1 cellular context compared by ENCODE assay signal in genomic region chr12:68344126-68344525, GRCh38.
TF ChIP-seq lines count a peak whose summit lies in the region.

No MANE protein-coding gene starts in this region.

TF ChIP-seq in HepG2, 621 proteins besides CTCF, POLR2A, EP300 and RAD21 (continued from another document and continues in another):
- TF ChIP-seq GLMP (CRISPR knock-in tag; IDR thresholded peaks at IDR 0.05; ENCODE audit: borderline replicate concordance) (no peak), ZBTB49 (CRISPR knock-in tag; IDR thresholded peaks at IDR 0.05; ENCODE audit: borderline replicate concordance) (no peak), TP53 (CRISPR knock-in tag; conservative IDR thresholded peaks at IDR 0.05) (no peak), RBFOX2 (IDR thresholded peaks at IDR 0.05; ENCODE audit: low read depth, low read length) (no peak), KMT2B (CRISPR knock-in tag; IDR thresholded peaks at IDR 0.05) (no peak), SOX13 (IDR thresholded peaks at IDR 0.05) (peak; percentile 39; the same call in 1 of the 2 replicates), SOX13 (CRISPR knock-in tag; conservative IDR thresholded peaks at IDR 0.05 in 1 of 2, IDR thresholded peaks at IDR 0.05 in 1 of 2) (peak in 1 of 2 experiments; percentile 91; a peak in 2 of 4 replicates), EEA1 (CRISPR knock-in tag; IDR thresholded peaks at IDR 0.05; ENCODE audit: borderline replicate concordance) (no peak), ZNF337 (CRISPR knock-in tag; IDR thresholded peaks at IDR 0.05; ENCODE audit: borderline replicate concordance, low read depth) (no peak), ELF3 (CRISPR knock-in tag; IDR thresholded peaks at IDR 0.05) (peak; percentile 32; the same call in 1 of the 2 replicates), MEIS2 (CRISPR knock-in tag; IDR thresholded peaks at IDR 0.05) (no peak), CCDC6 (CRISPR knock-in tag; IDR thresholded peaks at IDR 0.05) (no peak), FOXA1 (IDR thresholded peaks at IDR 0.05) (peak; percentile 44; the same call in 1 of the 2 replicates), FOXA1 (CRISPR knock-in tag; IDR thresholded peaks at IDR 0.05) (peak; percentile 92), CBX2 (IDR thresholded peaks at IDR 0.05; ENCODE audit: low read depth, low read length) (no peak), CBX2 (CRISPR knock-in tag; IDR thresholded peaks at IDR 0.05; ENCODE audit: low read depth) (no peak), GLI4 (CRISPR knock-in tag; IDR thresholded peaks at IDR 0.05; ENCODE audit: borderline replicate concordance) (no peak), ZNF776 (CRISPR knock-in tag; IDR thresholded peaks at IDR 0.05) (no peak), HHEX (CRISPR knock-in tag; IDR thresholded peaks at IDR 0.05) (peak; percentile 16; the same call in 1 of the 2 replicates), KLF13 (CRISPR knock-in tag; IDR thresholded peaks at IDR 0.05) (no peak), HNRNPH1 (optimal IDR thresholded peaks at IDR 0.05; ENCODE audit: low read depth, low read length) (no peak), ZNF75D (CRISPR knock-in tag; IDR thresholded peaks at IDR 0.05; ENCODE audit: borderline replicate concordance) (no peak), ZNF616 (CRISPR knock-in tag; IDR thresholded peaks at IDR 0.05; ENCODE audit: low read depth) (no peak), ISX (CRISPR knock-in tag; conservative IDR thresholded peaks at IDR 0.05) (no peak), KDM5B (CRISPR knock-in tag; IDR thresholded peaks at IDR 0.05; ENCODE audit: borderline replicate concordance) (no peak), HMG20A (CRISPR knock-in tag; IDR thresholded peaks at IDR 0.05; ENCODE audit: borderline replicate concordance) (peak; percentile 60; the same call in 1 of the 2 replicates), ZNF451 (CRISPR knock-in tag; IDR thresholded peaks at IDR 0.05) (no peak), ZNF3 (CRISPR knock-in tag; IDR thresholded peaks at IDR 0.05) (peak; percentile 96), SNRNP70 (IDR thresholded peaks at IDR 0.05; ENCODE audit: low read depth, low read length) (no peak), AHDC1 (CRISPR knock-in tag; IDR thresholded peaks at IDR 0.05; ENCODE audit: borderline replicate concordance) (peak; percentile 44; the same call in 1 of the 2 replicates), ZNF253 (CRISPR knock-in tag; IDR thresholded peaks at IDR 0.05; ENCODE audit: borderline replicate concordance) (no peak), MIER2 (CRISPR knock-in tag; IDR thresholded peaks at IDR 0.05) (no peak), KLF6 (CRISPR knock-in tag; IDR thresholded peaks at IDR 0.05) (no peak), ERF (CRISPR knock-in tag; IDR thresholded peaks at IDR 0.05) (0 out of 2 replicates have a peak, but pooled peaks have one; percentile 26), ZFP36L2 (CRISPR knock-in tag; IDR thresholded peaks at IDR 0.05) (no peak), ZNF121 (CRISPR knock-in tag; IDR thresholded peaks at IDR 0.05) (no peak), GMEB1 (CRISPR knock-in tag; IDR thresholded peaks at IDR 0.05; ENCODE audit: borderline replicate concordance) (no peak), GATAD1 (CRISPR knock-in tag; IDR thresholded peaks at IDR 0.05) (no peak), PREB (CRISPR knock-in tag; IDR thresholded peaks at IDR 0.05) (no peak), ZBTB2 (CRISPR knock-in tag; IDR thresholded peaks at IDR 0.05; ENCODE audit: low read depth) (no peak), ZFP36L1 (CRISPR knock-in tag; IDR thresholded peaks at IDR 0.05) (no peak), CENPT (CRISPR knock-in tag; IDR thresholded peaks at IDR 0.05; ENCODE audit: low read depth) (no peak), HNF4A (CRISPR knock-in tag; IDR thresholded peaks at IDR 0.05) (peak; percentile 81), GTF3A (CRISPR knock-in tag; conservative IDR thresholded peaks at IDR 0.05) (no peak)
- TF ChIP-seq, protein P1, sequence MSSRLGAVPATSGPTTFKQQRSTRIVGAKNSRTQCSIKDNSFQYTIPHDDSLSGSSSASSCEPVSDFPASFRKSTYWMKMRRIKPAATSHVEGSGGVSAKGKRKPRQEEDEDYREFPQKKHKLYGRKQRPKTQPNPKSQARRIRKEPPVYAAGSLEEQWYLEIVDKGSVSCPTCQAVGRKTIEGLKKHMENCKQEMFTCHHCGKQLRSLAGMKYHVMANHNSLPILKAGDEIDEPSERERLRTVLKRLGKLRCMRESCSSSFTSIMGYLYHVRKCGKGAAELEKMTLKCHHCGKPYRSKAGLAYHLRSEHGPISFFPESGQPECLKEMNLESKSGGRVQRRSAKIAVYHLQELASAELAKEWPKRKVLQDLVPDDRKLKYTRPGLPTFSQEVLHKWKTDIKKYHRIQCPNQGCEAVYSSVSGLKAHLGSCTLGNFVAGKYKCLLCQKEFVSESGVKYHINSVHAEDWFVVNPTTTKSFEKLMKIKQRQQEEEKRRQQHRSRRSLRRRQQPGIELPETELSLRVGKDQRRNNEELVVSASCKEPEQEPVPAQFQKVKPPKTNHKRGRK (CRISPR knock-in tag; IDR thresholded peaks at IDR 0.05), result no peak
- TF ChIP-seq, protein P2, sequence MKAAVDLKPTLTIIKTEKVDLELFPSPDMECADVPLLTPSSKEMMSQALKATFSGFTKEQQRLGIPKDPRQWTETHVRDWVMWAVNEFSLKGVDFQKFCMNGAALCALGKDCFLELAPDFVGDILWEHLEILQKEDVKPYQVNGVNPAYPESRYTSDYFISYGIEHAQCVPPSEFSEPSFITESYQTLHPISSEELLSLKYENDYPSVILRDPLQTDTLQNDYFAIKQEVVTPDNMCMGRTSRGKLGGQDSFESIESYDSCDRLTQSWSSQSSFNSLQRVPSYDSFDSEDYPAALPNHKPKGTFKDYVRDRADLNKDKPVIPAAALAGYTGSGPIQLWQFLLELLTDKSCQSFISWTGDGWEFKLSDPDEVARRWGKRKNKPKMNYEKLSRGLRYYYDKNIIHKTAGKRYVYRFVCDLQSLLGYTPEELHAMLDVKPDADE (CRISPR knock-in tag; IDR thresholded peaks at IDR 0.05), result no peak
- TF ChIP-seq, protein P3, sequence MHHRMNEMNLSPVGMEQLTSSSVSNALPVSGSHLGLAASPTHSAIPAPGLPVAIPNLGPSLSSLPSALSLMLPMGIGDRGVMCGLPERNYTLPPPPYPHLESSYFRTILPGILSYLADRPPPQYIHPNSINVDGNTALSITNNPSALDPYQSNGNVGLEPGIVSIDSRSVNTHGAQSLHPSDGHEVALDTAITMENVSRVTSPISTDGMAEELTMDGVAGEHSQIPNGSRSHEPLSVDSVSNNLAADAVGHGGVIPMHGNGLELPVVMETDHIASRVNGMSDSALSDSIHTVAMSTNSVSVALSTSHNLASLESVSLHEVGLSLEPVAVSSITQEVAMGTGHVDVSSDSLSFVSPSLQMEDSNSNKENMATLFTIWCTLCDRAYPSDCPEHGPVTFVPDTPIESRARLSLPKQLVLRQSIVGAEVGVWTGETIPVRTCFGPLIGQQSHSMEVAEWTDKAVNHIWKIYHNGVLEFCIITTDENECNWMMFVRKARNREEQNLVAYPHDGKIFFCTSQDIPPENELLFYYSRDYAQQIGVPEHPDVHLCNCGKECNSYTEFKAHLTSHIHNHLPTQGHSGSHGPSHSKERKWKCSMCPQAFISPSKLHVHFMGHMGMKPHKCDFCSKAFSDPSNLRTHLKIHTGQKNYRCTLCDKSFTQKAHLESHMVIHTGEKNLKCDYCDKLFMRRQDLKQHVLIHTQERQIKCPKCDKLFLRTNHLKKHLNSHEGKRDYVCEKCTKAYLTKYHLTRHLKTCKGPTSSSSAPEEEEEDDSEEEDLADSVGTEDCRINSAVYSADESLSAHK (CRISPR knock-in tag; IDR thresholded peaks at IDR 0.05; ENCODE audit: borderline replicate concordance), result no peak
